ENCODE assay signal across 2 cellular contexts in the genomic region with DNA sequence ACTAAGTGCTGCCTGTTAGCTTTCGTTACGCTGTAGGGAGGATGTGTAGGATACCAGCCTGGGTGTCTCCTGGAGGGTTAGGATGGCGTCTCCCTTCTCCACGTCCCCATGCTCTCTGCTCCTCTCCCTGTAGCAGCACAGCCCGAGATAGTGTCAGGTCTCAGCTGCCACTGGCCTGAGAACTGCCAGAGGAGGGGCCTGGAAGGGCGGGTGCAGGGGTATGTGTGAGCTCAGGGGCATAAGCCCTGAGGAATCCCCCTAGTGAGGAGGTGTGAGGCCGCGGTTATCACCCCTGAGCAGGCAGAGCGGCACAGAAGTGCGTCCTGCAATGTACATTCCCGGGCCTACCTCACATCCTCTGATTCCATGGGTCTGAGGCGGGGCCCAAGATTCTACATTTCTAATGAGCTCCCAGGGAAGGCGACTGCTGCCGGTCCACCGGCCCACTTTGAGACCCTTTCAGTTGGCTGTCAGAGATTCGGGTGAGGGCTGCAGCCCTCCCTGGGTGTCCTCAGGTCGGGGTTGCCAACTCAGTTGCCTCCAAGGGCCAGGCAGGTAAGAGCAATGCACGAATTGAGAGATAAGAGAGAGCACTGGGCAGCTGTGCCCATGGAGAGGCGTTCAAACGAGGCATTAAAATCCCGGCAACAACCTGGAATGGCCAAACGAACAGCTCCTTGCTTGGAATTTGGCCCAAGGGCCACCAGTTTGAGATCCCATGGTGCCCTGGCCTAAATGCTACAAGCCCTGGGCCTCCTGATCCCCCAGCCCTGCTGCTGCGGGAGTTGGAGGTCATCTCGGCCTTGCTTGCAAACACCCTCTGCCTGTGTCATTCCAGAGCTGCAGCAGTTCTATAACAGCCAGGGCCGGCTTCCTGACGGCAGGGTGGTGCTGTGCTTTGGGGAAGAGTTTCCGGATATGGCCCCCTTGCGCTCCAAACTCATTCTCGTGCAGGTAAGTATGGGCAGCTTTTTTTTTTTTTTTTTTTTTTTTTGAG.
TF ChIP-seq lines count a peak whose summit lies in the region.

No MANE protein-coding gene starts in this region.

TF ChIP-seq in GM12878, 131 proteins besides CTCF, POLR2A, EP300 and RAD21:
- TF ChIP-seq IKZF1 (conservative IDR thresholded peaks at IDR 0.05) (0 out of 2 replicates have a peak, but pooled peaks have one; percentile 22), POLR2AphosphoS2 (IDR thresholded peaks at IDR 0.05; ENCODE audit: low read depth, low read length) (peak; percentile 45; the same call in 1 of the 2 replicates), TARDBP (IDR thresholded peaks at IDR 0.05; ENCODE audit: borderline replicate concordance) (no peak), SMAD5 (IDR thresholded peaks at IDR 0.05; ENCODE audit: low read depth) (peak; percentile 29; the same call in 1 of the 2 replicates), POLR2AphosphoS5 (IDR thresholded peaks at IDR 0.05; ENCODE audit: low read length) (0 out of 2 replicates have a peak, but pooled peaks have one; percentile 57), SREBF2 (IDR thresholded peaks at IDR 0.05; ENCODE audit: low read length) (no peak)
- TF ChIP-seq, protein P1, sequence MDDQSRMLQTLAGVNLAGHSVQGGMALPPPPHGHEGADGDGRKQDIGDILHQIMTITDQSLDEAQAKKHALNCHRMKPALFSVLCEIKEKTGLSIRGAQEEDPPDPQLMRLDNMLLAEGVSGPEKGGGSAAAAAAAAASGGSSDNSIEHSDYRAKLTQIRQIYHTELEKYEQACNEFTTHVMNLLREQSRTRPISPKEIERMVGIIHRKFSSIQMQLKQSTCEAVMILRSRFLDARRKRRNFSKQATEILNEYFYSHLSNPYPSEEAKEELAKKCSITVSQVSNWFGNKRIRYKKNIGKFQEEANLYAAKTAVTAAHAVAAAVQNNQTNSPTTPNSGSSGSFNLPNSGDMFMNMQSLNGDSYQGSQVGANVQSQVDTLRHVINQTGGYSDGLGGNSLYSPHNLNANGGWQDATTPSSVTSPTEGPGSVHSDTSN (IDR thresholded peaks at IDR 0.05; ENCODE audit: insufficient replicate concordance, low read depth, low read length) = no peak
TF ChIP-seq in GM12878: peak in this region for 4.

TF ChIP-seq in HepG2, 621 proteins besides CTCF, POLR2A, EP300 and RAD21:
- TF ChIP-seq KLF15 (CRISPR knock-in tag; IDR thresholded peaks at IDR 0.05; ENCODE audit: borderline replicate concordance) (no peak), ZSCAN9 (CRISPR knock-in tag; IDR thresholded peaks at IDR 0.05; ENCODE audit: borderline replicate concordance) (no peak), HNRNPL (IDR thresholded peaks at IDR 0.05; ENCODE audit: low read depth, low read length) (no peak), ZNF777 (CRISPR knock-in tag; IDR thresholded peaks at IDR 0.05) (no peak)
- TF ChIP-seq, protein P2, sequence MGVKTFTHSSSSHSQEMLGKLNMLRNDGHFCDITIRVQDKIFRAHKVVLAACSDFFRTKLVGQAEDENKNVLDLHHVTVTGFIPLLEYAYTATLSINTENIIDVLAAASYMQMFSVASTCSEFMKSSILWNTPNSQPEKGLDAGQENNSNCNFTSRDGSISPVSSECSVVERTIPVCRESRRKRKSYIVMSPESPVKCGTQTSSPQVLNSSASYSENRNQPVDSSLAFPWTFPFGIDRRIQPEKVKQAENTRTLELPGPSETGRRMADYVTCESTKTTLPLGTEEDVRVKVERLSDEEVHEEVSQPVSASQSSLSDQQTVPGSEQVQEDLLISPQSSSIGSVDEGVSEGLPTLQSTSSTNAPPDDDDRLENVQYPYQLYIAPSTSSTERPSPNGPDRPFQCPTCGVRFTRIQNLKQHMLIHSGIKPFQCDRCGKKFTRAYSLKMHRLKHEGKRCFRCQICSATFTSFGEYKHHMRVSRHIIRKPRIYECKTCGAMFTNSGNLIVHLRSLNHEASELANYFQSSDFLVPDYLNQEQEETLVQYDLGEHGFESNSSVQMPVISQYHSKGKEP (CRISPR knock-in tag; IDR thresholded peaks at IDR 0.05) = no peak
